10 cellular contexts compared by ENCODE assay signal in genomic region chr9:108953983-108954574, GRCh38. TPM values are rescaled to one million over a fixed set of nuclear protein-coding genes. Genes with fewer than 3 reads are reported as not detected.
DNase-seq lines count a peak whose midpoint lies in the region; ATAC-seq, FAIRE-seq and TF ChIP-seq lines count a peak whose summit lies in the region.
"Had no signal": no experiment of that assay in that cellular context is flagged by ENCODE, and none has a peak within 500 bp of the region (broad histone marks: within the 10 kb centered on the region; RNA-seq: fewer than 3 reads in every experiment).

No MANE protein-coding gene starts in this region.

- no peaks in the 10 kb centered on the region for H3K79me2 ChIP-seq in SU-DHL-6 (ENCODE audit: insufficient read depth, low read length)

- 1 to 5% (median 1%) methylated on average over 3 of the region's 3 CpGs for WGBS in psoas muscle, 3 donors

- H4K20me1 ChIP-seq in SU-DHL-6 (ENCODE audit: low read depth, low read length): no peaks in the 10 kb centered on the region

- H3K36me3 ChIP-seq in GM06990 (ENCODE audit: control insufficient read depth, insufficient read depth, low read length) (no peaks in the 10 kb centered on the region), SU-DHL-6 (ENCODE audit: low read length) (no peaks in the 10 kb centered on the region), psoas muscle (ENCODE audit: insufficient read depth in 1 of 2, low read depth in 1 of 2) (peaks cover 0 to 13% of the 10 kb centered on the region in 2 donors)

- no peak for DNase-seq in GM06990 (ENCODE audit: extremely low read depth, insufficient read length)
- peak; percentile 45 for DNase-seq in KBM-7
- peak; percentile 41 to 73 for DNase-seq in foreskin fibroblast
- no peak for DNase-seq in psoas muscle
- no peak for DNase-seq in GM12892 (ENCODE audit: insufficient read length)
- no peak for DNase-seq in stimulated activated CD8-positive, alpha-beta memory T cell treated with anti-CD3 and anti-CD28 coated beads, Interleukin-4, amount 100 ng/mL, for 48 hours
- DNase-seq in activated CD4-positive, alpha-beta memory T cell treated with anti-CD3 and anti-CD28 coated beads, Interleukin-2, amount 10 ng/mL, durations not matched to agents 7 days and 5 days: no peak

- in situ Hi-C loops in KBM-7 (cut with MboI; ENCODE audit: low pct_unique_long_range_greater_than_20kb, low sequenced_read_pairs): no loop called here

- no peak overlapping the region for H2AFZ ChIP-seq in SU-DHL-6 (ENCODE audit: low read depth, low read length, severe bottlenecking)

- CTCF ChIA-PET in activated CD4-positive, alpha-beta memory T cell treated with anti-CD3 and anti-CD28 coated beads, Interleukin-2, amount 10 ng/mL, durations not matched to agents 7 days and 5 days (lab: Charles Lee): interaction anchor here (0.5 to 2.3 kb wide), 22 partner anchors 9 to 511 kb away, joined by 3 to 11 read pairs (median 3); partner anchors contain the start of genes ABITRAM and ELP1

- POLR2A ChIA-PET in activated CD4-positive, alpha-beta memory T cell treated with anti-CD3 and anti-CD28 coated beads, Interleukin-2, amount 10 ng/mL, durations not matched to agents 7 days and 5 days (lab: Charles Lee): no interaction called here

- no peaks in the 10 kb centered on the region for H3K27me3 Mint-ChIP-seq in activated CD4-positive, alpha-beta memory T cell treated with anti-CD3 and anti-CD28 coated beads, Interleukin-2, amount 10 ng/mL, durations not matched to agents 7 days and 5 days

- H3K4me2 ChIP-seq in SU-DHL-6 (ENCODE audit: low read depth, low read length, poor library complexity, severe bottlenecking): no peak overlapping the region

- H3K9me3 ChIP-seq in SU-DHL-6 (ENCODE audit: insufficient read depth, low read length) (no peaks in the 10 kb centered on the region), psoas muscle (no peaks in the 10 kb centered on the region)

- H3K27ac ChIP-seq in SU-DHL-6 (ENCODE audit: low read depth, low read length) (no peak overlapping the region), psoas muscle (no peak overlapping the region)
- H3K27ac ChIP-seq: skin epidermis had no signal

- no peak for FAIRE-seq in GM12892 (lab: Jason Lieb, UNC)

- no peaks in the 10 kb centered on the region for H3K36me3 Mint-ChIP-seq in activated CD4-positive, alpha-beta memory T cell treated with anti-CD3 and anti-CD28 coated beads, Interleukin-2, amount 10 ng/mL, durations not matched to agents 7 days and 5 days (ENCODE audit: low read depth)

- H3K4me3 Mint-ChIP-seq in activated CD4-positive, alpha-beta memory T cell treated with anti-CD3 and anti-CD28 coated beads, Interleukin-2, amount 10 ng/mL, durations not matched to agents 7 days and 5 days: no peak overlapping the region
- H3K4me3 Mint-ChIP-seq: T-helper 1 cell treated with Interleukin-12 subunit alpha and Interleukin-12 subunit beta and Interleukin-4 antibody, amounts not matched to agents 30 μg/mL and 1 μg/mL, for 36 hours had no signal

- intact Hi-C loops in psoas muscle (cut with DNase I): no loop called here

- H3K4me1 ChIP-seq in psoas muscle: peaks cover 8% of the 10 kb centered on the region

- peaks cover 1% of the 10 kb centered on the region for H3K4me1 Mint-ChIP-seq in activated CD4-positive, alpha-beta memory T cell treated with anti-CD3 and anti-CD28 coated beads, Interleukin-2, amount 10 ng/mL, durations not matched to agents 7 days and 5 days

- no peaks in the 10 kb centered on the region for H3K9me2 ChIP-seq in SU-DHL-6 (replicated peaks; ENCODE audit: insufficient read depth, low read length)

- TF ChIP-seq POLR2A in GM12892 (IDR thresholded peaks at IDR 0.05; ENCODE audit: low read depth, low read length): no peak

- H3F3A ChIP-seq in SU-DHL-6 (ENCODE audit: insufficient read depth): no peaks in the 10 kb centered on the region

- no peak overlapping the region for H3K27ac Mint-ChIP-seq in activated CD4-positive, alpha-beta memory T cell treated with anti-CD3 and anti-CD28 coated beads, Interleukin-2, amount 10 ng/mL, durations not matched to agents 7 days and 5 days
- H3K27ac Mint-ChIP-seq: T-helper 1 cell treated with Interleukin-12 subunit alpha and Interleukin-12 subunit beta and Interleukin-4 antibody, amounts not matched to agents 30 μg/mL and 1 μg/mL, for 36 hours had no signal

- TF ChIP-seq CTCF in GM06990 (IDR thresholded peaks at IDR 0.05; ENCODE audit: insufficient read depth, low read length, poor library complexity, severe bottlenecking) (peak; percentile 52), SU-DHL-6 (IDR thresholded peaks at IDR 0.05; ENCODE audit: insufficient read depth, low read length, poor library complexity, severe bottlenecking) (peak; percentile 46), foreskin fibroblast (IDR thresholded peaks at IDR 0.05; ENCODE audit: low read depth, low read length) (peak; percentile 56), psoas muscle (IDR thresholded peaks at IDR 0.05) (peak; percentile 62)

- ATAC-seq in psoas muscle: peak in 1 of 4 donors; percentile 71

- no peaks in the 10 kb centered on the region for H3K9me3 Mint-ChIP-seq in activated CD4-positive, alpha-beta memory T cell treated with anti-CD3 and anti-CD28 coated beads, Interleukin-2, amount 10 ng/mL, durations not matched to agents 7 days and 5 days
- H3K9me3 Mint-ChIP-seq: T-helper 1 cell treated with Interleukin-12 subunit alpha and Interleukin-12 subunit beta and Interleukin-4 antibody, amounts not matched to agents 30 μg/mL and 1 μg/mL, for 36 hours had no signal

- no peak overlapping the region for H3K9ac ChIP-seq in SU-DHL-6 (ENCODE audit: low read length)

- no peaks in the 10 kb centered on the region for H3K27me3 ChIP-seq in GM06990 (replicated peaks; ENCODE audit: control insufficient read depth, insufficient read depth, low read length)
- no peaks in the 10 kb centered on the region for H3K27me3 ChIP-seq in SU-DHL-6 (ENCODE audit: low read length)
- H3K27me3 ChIP-seq in psoas muscle (ENCODE audit: insufficient read depth in 3 of 3, low read length in 2 of 3): no peaks in the 10 kb centered on the region

- no peak overlapping the region for H3K4me3 ChIP-seq in GM06990 (replicated peaks; ENCODE audit: low read depth, low read length)
- no peak overlapping the region for H3K4me3 ChIP-seq in SU-DHL-6 (ENCODE audit: insufficient read depth, low read length, poor library complexity, severe bottlenecking)
- no peak overlapping the region for H3K4me3 ChIP-seq in foreskin fibroblast (ENCODE audit: low read depth in 1 of 2, low read length in 2 of 2)
- no peak overlapping the region for H3K4me3 ChIP-seq in psoas muscle
- H3K4me3 ChIP-seq: skin epidermis had no signal

RNA-seq across cellular contexts. Expression of gene ABITRAM, which starts 19.9 kb away (rescaled TPM):
- 10 to 100 TPM in 1 of 4 donors, 1 to 10 TPM in 3; 7.6 to 15.2 (median 8.3) TPM for total RNA-seq in psoas muscle
- 10 to 100 TPM; 14.1 to 37.9 (median 24.3) TPM for polyA plus RNA-seq in psoas muscle
- polyA plus RNA-seq in GM12892 (2012; ENCODE audit: missing spikeins): 15.1 TPM
- 10 to 100 TPM; 10.0 to 10.1 TPM for total RNA-seq in activated CD4-positive, alpha-beta memory T cell treated with anti-CD3 and anti-CD28 coated beads, Interleukin-2, amount 10 ng/mL, durations not matched to agents 7 days and 5 days

RNA-seq across cellular contexts. Expression of gene ELP1, which starts 20.2 kb away (rescaled TPM):
- 10 to 100 TPM in 3 of 4 donors, 1 to 10 TPM in 1; 9.8 to 21.0 (median 17.9) TPM for total RNA-seq in psoas muscle
- 10 to 100 TPM in 2 of 3 donors, 1 to 10 TPM in 1; 9.6 to 17.5 (median 14.3) TPM for polyA plus RNA-seq in psoas muscle
- 20.0 TPM for polyA plus RNA-seq in GM12892 (2012; ENCODE audit: missing spikeins)
- 10 to 100 TPM; 19.9 to 21.6 TPM for total RNA-seq in activated CD4-positive, alpha-beta memory T cell treated with anti-CD3 and anti-CD28 coated beads, Interleukin-2, amount 10 ng/mL, durations not matched to agents 7 days and 5 days

RNA-seq across cellular contexts. Expression of gene CTNNAL1, which starts 59.2 kb away (rescaled TPM):
- total RNA-seq in psoas muscle: 10 to 100 TPM; 27.2 to 48.2 (median 32.5) TPM
- polyA plus RNA-seq in psoas muscle: 10 to 100 TPM; 14.1 to 49.4 (median 44.2) TPM
- 37.6 TPM for polyA plus RNA-seq in GM12892 (2012; ENCODE audit: missing spikeins)
- total RNA-seq in activated CD4-positive, alpha-beta memory T cell treated with anti-CD3 and anti-CD28 coated beads, Interleukin-2, amount 10 ng/mL, durations not matched to agents 7 days and 5 days: 10 to 100 TPM; 13.2 to 13.3 TPM

Comparison
In these comparisons a context has a peak if more than half of its experiments do, and no peak if none do; other contexts are left out.
1. DNase-seq: peak in KBM-7 (single experiment) and foreskin fibroblast (2 of 2); none in GM06990 (single experiment), psoas muscle (0 of 2), GM12892 (single experiment), stimulated activated CD8-positive, alpha-beta memory T cell treated with anti-CD3 and anti-CD28 coated beads, Interleukin-4, amount 100 ng/mL, for 48 hours (single experiment) and activated CD4-positive, alpha-beta memory T cell treated with anti-CD3 and anti-CD28 coated beads, Interleukin-2, amount 10 ng/mL, durations not matched to agents 7 days and 5 days (single experiment).
2. Peak in every context shown above with its lines, with median percentiles within 50 percentile points of each other: CTCF ChIP-seq.